8 cellular contexts compared by ENCODE assay signal in genomic region chr13:45341034-45341798, GRCh38. TPM values are rescaled to one million over a fixed set of nuclear protein-coding genes. Genes with fewer than 3 reads are reported as not detected.
DNase-seq lines count a peak whose midpoint lies in the region; ATAC-seq and TF ChIP-seq lines count a peak whose summit lies in the region.

Gene TPT1, minus strand, starts transcription at chr13:45341183. Its CDS starts 114 bp downstream, at chr13:45341069.

- under 1% methylated on average over 67 of the region's 67 CpGs for WGBS in thymus

- H3K27ac Mint-ChIP-seq in activated naive CD8-positive, alpha-beta T cell = peak within 1 kb of the TSS; percentile 100
- H3K27ac Mint-ChIP-seq in osteocyte (ENCODE audit: unreplicated experiment) = peak within 1 kb of the TSS; percentile 99

- peak within 1 kb of the TSS; percentile 99 for H3K27ac ChIP-seq in thymus (ENCODE audit: low read depth)

- H3K36me3 Mint-ChIP-seq in activated naive CD8-positive, alpha-beta T cell = peaks cover 32% of the 10 kb centered on the region
- H3K36me3 Mint-ChIP-seq in osteocyte (ENCODE audit: unreplicated experiment) = peaks cover 46% of the 10 kb centered on the region

- H3K4me3 Mint-ChIP-seq in activated naive CD8-positive, alpha-beta T cell = peak within 1 kb of the TSS; percentile 99
- H3K4me3 Mint-ChIP-seq in osteocyte (ENCODE audit: unreplicated experiment) = peak within 1 kb of the TSS; percentile 97

- H3K27me3 ChIP-seq in thymus (ENCODE audit: control insufficient read depth, insufficient read depth) = no peaks in the 10 kb centered on the region

- DNase-seq in NCI-H1092 treated with DMSO at 0.1 percent for 48 hours (lab: John Stamatoyannopoulos, UW) (peak; percentile 93), SKM-1 (lab: John Stamatoyannopoulos, UW; ENCODE audit: unreplicated experiment) (peak; percentile 99), glomerular visceral epithelial cell (ENCODE audit: extremely low spot score) (peak; percentile 100), osteocyte (ENCODE audit: extremely low spot score, unreplicated experiment) (peak; percentile 100)

- TF ChIP-seq CTCF in osteocyte (IDR thresholded peaks at IDR 0.05) = no peak

- H3K9me3 ChIP-seq in thymus (ENCODE audit: control insufficient read depth) = no peaks in the 10 kb centered on the region

- H3K27me3 Mint-ChIP-seq in activated naive CD8-positive, alpha-beta T cell = no peaks in the 10 kb centered on the region
- H3K27me3 Mint-ChIP-seq in osteocyte (ENCODE audit: unreplicated experiment) = no peaks in the 10 kb centered on the region

- H3K36me3 ChIP-seq in thymus (ENCODE audit: control insufficient read depth, insufficient read depth) = peaks cover 30% of the 10 kb centered on the region

- peak within 1 kb of the TSS; percentile 96 for H3K4me3 ChIP-seq in GM08714 (ENCODE audit: low read length)
- peak within 1 kb of the TSS; percentile 99 for H3K4me3 ChIP-seq in thymus (ENCODE audit: low read length)

- peaks cover 6% of the 10 kb centered on the region for H3K4me1 ChIP-seq in thymus (ENCODE audit: control insufficient read depth, insufficient read depth, low read length)

- H3K9me3 Mint-ChIP-seq in activated naive CD8-positive, alpha-beta T cell (ENCODE audit: low read depth) = no peaks in the 10 kb centered on the region
- H3K9me3 Mint-ChIP-seq in osteocyte (ENCODE audit: unreplicated experiment) = no peaks in the 10 kb centered on the region

- ATAC-seq in HG02610 (IDR thresholded peaks at IDR 0.05; ENCODE audit: unreplicated experiment) = peak; percentile 85

- peaks cover 51% of the 10 kb centered on the region for H3K4me1 Mint-ChIP-seq in activated naive CD8-positive, alpha-beta T cell (ENCODE audit: low read depth)
- H3K4me1 Mint-ChIP-seq in osteocyte (ENCODE audit: unreplicated experiment) = peaks cover 54% of the 10 kb centered on the region

RNA-seq across cellular contexts. Expression of gene TPT1, which starts in this region (rescaled TPM):
- 3,315 and 3,393 TPM in 2 replicates for total RNA-seq in osteocyte
- polyA plus RNA-seq in thymus = 12,260 TPM

Comparison
In these comparisons a context has a peak if more than half of its experiments do, and no peak if none do; other contexts are left out.
1. Peak in every context shown above with its lines: DNase-seq, ATAC-seq, H3K4me3 ChIP-seq and H3K27ac ChIP-seq.